8 cellular contexts compared by ENCODE assay signal in genomic region chr10:125158528-125159485, GRCh38. TPM values are rescaled to one million over a fixed set of nuclear protein-coding genes. Genes with fewer than 3 reads are reported as not detected.
DNase-seq lines count a peak whose midpoint lies in the region; ATAC-seq lines count a peak whose summit lies in the region.

No MANE protein-coding gene starts in this region.

- H2AFZ ChIP-seq in neuronal stem cell (ENCODE audit: low read length) = peak overlapping the region; percentile 38

- peak overlapping the region; percentile 96 for H3K9ac ChIP-seq in neuronal stem cell (ENCODE audit: low read depth, low read length, poor library complexity)

- no peaks in the 10 kb centered on the region for H3K9me3 ChIP-seq in neuronal stem cell (replicated peaks in 1 of 2; ENCODE audit: control insufficient read depth in 2 of 2, insufficient read depth in 1 of 2, low read depth in 1 of 2, low read length in 2 of 2)

- no peak overlapping the region for H2BK15ac ChIP-seq in neuronal stem cell (ENCODE audit: low read length)

- no peaks in the 10 kb centered on the region for H3K79me1 ChIP-seq in neuronal stem cell (ENCODE audit: low read depth, low read length)

- H3K4ac ChIP-seq in neuronal stem cell (ENCODE audit: low read length) = no peak overlapping the region

- WGBS in neuronal stem cell (ENCODE audit: extremely low coverage in 2 of 2, insufficient read length in 2 of 2, insufficient replicate concordance in 1 of 2), 2 donors = no CpG with 5 or more reads among the region's 117 CpGs

- peak overlapping the region; percentile 74 for H3K4me3 Mint-ChIP-seq in activated T-helper 1 cell treated with anti-CD3 and anti-CD28 coated beads, Interleukin-12 subunit alpha, Interleukin-12 subunit beta, Interleukin-2, Interleukin-4 antibody, amounts not matched to agents 30 ng/mL and 10 ng/mL and 1 ng/mL, durations not matched to agents 14 hours and 24 hours and 36 hours

- no peaks in the 10 kb centered on the region for H3K9me3 Mint-ChIP-seq in activated T-helper 1 cell treated with anti-CD3 and anti-CD28 coated beads, Interleukin-12 subunit alpha, Interleukin-12 subunit beta, Interleukin-2, Interleukin-4 antibody, amounts not matched to agents 30 ng/mL and 10 ng/mL and 1 ng/mL, durations not matched to agents 14 hours and 24 hours and 36 hours

- H3K36me3 Mint-ChIP-seq in activated T-helper 1 cell treated with anti-CD3 and anti-CD28 coated beads, Interleukin-12 subunit alpha, Interleukin-12 subunit beta, Interleukin-2, Interleukin-4 antibody, amounts not matched to agents 30 ng/mL and 10 ng/mL and 1 ng/mL, durations not matched to agents 14 hours and 24 hours and 36 hours (ENCODE audit: low read depth) = peaks cover 3% of the 10 kb centered on the region

- H3K4me1 ChIP-seq in neuronal stem cell (ENCODE audit: control insufficient read depth in 2 of 2, insufficient read depth in 1 of 2, low read depth in 1 of 2, low read length in 2 of 2) = peaks cover 23 to 39% of the 10 kb centered on the region in 2 donors

- no peak overlapping the region for H2BK12ac ChIP-seq in neuronal stem cell (ENCODE audit: low read length)

- peak overlapping the region; percentile 84 to 98 for H3K4me3 ChIP-seq in neuronal stem cell (ENCODE audit: low read length in 2 of 2)

- no peak overlapping the region for H2BK120ac ChIP-seq in neuronal stem cell (ENCODE audit: low read depth, low read length)

- H4K91ac ChIP-seq in neuronal stem cell (ENCODE audit: low read depth, low read length, poor library complexity) = no peak overlapping the region

- ATAC-seq in HG03432 (IDR thresholded peaks at IDR 0.05; ENCODE audit: unreplicated experiment) = no peak

- no peak overlapping the region for H3K14ac ChIP-seq in neuronal stem cell (ENCODE audit: low read length)

- peak overlapping the region; percentile 26 for H3K27ac Mint-ChIP-seq in activated T-helper 1 cell treated with anti-CD3 and anti-CD28 coated beads, Interleukin-12 subunit alpha, Interleukin-12 subunit beta, Interleukin-2, Interleukin-4 antibody, amounts not matched to agents 30 ng/mL and 10 ng/mL and 1 ng/mL, durations not matched to agents 14 hours and 24 hours and 36 hours

- intact Hi-C loops in activated T-helper 1 cell treated with anti-CD3 and anti-CD28 coated beads, Interleukin-12 subunit alpha, Interleukin-12 subunit beta, Interleukin-2, Interleukin-4 antibody, amounts not matched to agents 30 ng/mL and 10 ng/mL and 1 ng/mL, durations not matched to agents 14 hours and 24 hours and 36 hours (cut with micrococcal nuclease) = no loop called here

- peaks cover 55% of the 10 kb centered on the region for H3K27me3 Mint-ChIP-seq in activated T-helper 1 cell treated with anti-CD3 and anti-CD28 coated beads, Interleukin-12 subunit alpha, Interleukin-12 subunit beta, Interleukin-2, Interleukin-4 antibody, amounts not matched to agents 30 ng/mL and 10 ng/mL and 1 ng/mL, durations not matched to agents 14 hours and 24 hours and 36 hours (ENCODE audit: insufficient read depth)

- H3K27ac ChIP-seq in neuronal stem cell (replicated peaks; ENCODE audit: low read length) = peak overlapping the region; percentile 96

- H3K4me1 Mint-ChIP-seq in activated T-helper 1 cell treated with anti-CD3 and anti-CD28 coated beads, Interleukin-12 subunit alpha, Interleukin-12 subunit beta, Interleukin-2, Interleukin-4 antibody, amounts not matched to agents 30 ng/mL and 10 ng/mL and 1 ng/mL, durations not matched to agents 14 hours and 24 hours and 36 hours (ENCODE audit: low read depth) = peaks cover 5% of the 10 kb centered on the region

- peak overlapping the region; percentile 53 for H3K4me2 ChIP-seq in neuronal stem cell (ENCODE audit: insufficient read depth, low read length, poor library complexity, severe bottlenecking)

- no peak overlapping the region for H4K8ac ChIP-seq in neuronal stem cell (ENCODE audit: low read depth, low read length)

- H3K18ac ChIP-seq in neuronal stem cell (ENCODE audit: low read length) = peak overlapping the region; percentile 97

- H2AK5ac ChIP-seq in neuronal stem cell (ENCODE audit: low read depth, low read length) = peak overlapping the region; percentile 83

- peak overlapping the region; percentile 57 for H2BK5ac ChIP-seq in neuronal stem cell (ENCODE audit: low read length)

- DNase-seq in Daoy (ENCODE audit: low read depth) (peak; percentile 43), HUDEP-2 (lab: John Stamatoyannopoulos, UW; ENCODE audit: unreplicated experiment in 76 of 76) (peak in 45 of 76 experiments; percentile 7 to 65 (median 36)), glomerular visceral epithelial cell (ENCODE audit: extremely low spot score) (peak; percentile 59), neuronal stem cell (ENCODE audit: low spot score) (no peak), NCI-H2196 (lab: John Stamatoyannopoulos, UW; ENCODE audit: unreplicated experiment) (no peak)
- DNase-seq in activated T-helper 1 cell treated with anti-CD3 and anti-CD28 coated beads, Interleukin-12 subunit alpha, Interleukin-12 subunit beta, Interleukin-2, Interleukin-4 antibody, amounts not matched to agents 30 ng/mL and 10 ng/mL and 1 ng/mL, durations not matched to agents 14 hours and 24 hours and 36 hours (ENCODE audit: low spot score) = no peak
- DNase-seq in central memory CD4-positive, alpha-beta T cell = no peak

- peaks cover 0 to 1% of the 10 kb centered on the region in 2 donors for H3K36me3 ChIP-seq in neuronal stem cell (replicated peaks in 1 of 2; ENCODE audit: control insufficient read depth in 2 of 2, insufficient read depth in 2 of 2, low read length in 2 of 2)

- peak overlapping the region; percentile 89 for H3K23ac ChIP-seq in neuronal stem cell (ENCODE audit: low read depth, low read length, poor library complexity)

- no peaks in the 10 kb centered on the region for H3K27me3 ChIP-seq in neuronal stem cell (ENCODE audit: control insufficient read depth in 3 of 3, insufficient read depth in 3 of 3, low read depth in 1 of 3, low read length in 3 of 3)

RNA-seq across cellular contexts. Expression of gene CTBP2, which starts 1.6 kb away (rescaled TPM):
- total RNA-seq in Daoy (2014; rRNA removed; shearing (Covaris generic)) = 43.6 and 48.0 TPM in 2 replicates
- 0.13 and 0.39 TPM in 2 replicates for total RNA-seq in activated T-helper 1 cell treated with anti-CD3 and anti-CD28 coated beads, Interleukin-12 subunit alpha, Interleukin-12 subunit beta, Interleukin-2, Interleukin-4 antibody, amounts not matched to agents 30 ng/mL and 10 ng/mL and 1 ng/mL, durations not matched to agents 14 hours and 24 hours and 36 hours
- polyA plus RNA-seq in neuronal stem cell (2013, experiment 1 of 2) = 55.2 TPM
- 52.9 TPM for polyA plus RNA-seq in neuronal stem cell (2013, experiment 2 of 2)

Comparison
In these comparisons a context has a peak if more than half of its experiments do, and no peak if none do; other contexts are left out.
1. DNase-seq: peak in Daoy (single experiment), HUDEP-2 (45 of 76) and glomerular visceral epithelial cell (single experiment); none in activated T-helper 1 cell treated with anti-CD3 and anti-CD28 coated beads, Interleukin-12 subunit alpha, Interleukin-12 subunit beta, Interleukin-2, Interleukin-4 antibody, amounts not matched to agents 30 ng/mL and 10 ng/mL and 1 ng/mL, durations not matched to agents 14 hours and 24 hours and 36 hours (single experiment), neuronal stem cell (single experiment), central memory CD4-positive, alpha-beta T cell (single experiment) and NCI-H2196 (single experiment).
2. RNA of gene CTBP2, which starts 1.6 kb away (total RNA-seq): 43.6 to 48.0 TPM in Daoy; 0.13 to 0.39 TPM in activated T-helper 1 cell treated with anti-CD3 and anti-CD28 coated beads, Interleukin-12 subunit alpha, Interleukin-12 subunit beta, Interleukin-2, Interleukin-4 antibody, amounts not matched to agents 30 ng/mL and 10 ng/mL and 1 ng/mL, durations not matched to agents 14 hours and 24 hours and 36 hours; every median in the first group is over 10 times any median in the second.